Comparison of ENCODE assay signal across 13 cellular contexts in the genomic region with DNA sequence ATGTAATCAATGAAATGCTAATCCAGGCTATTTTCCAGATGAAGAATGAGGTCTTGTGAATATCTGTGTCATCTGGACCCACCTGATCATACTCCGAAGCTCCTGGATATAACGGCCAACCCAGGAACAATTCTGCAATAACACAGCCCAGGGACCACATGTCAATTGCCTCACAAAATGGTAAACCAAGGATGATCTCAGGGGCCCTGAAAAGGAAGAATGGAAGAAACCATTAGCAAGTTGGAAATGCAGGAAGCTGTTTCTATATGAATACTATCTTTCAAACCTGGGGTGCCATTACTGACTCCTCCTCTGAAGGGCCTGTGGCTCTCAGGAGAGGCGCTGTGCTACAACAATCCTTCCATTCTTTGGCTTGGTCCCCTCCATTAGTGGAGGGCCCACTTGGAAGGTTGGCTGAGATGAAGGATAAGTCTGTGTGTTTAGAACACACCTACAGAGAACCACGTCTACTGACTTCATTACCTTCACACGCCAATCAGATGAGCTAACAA.
A peak's percentile ranks its signal among the peaks of the same experiment; 100 is the strongest.
DNase-seq lines count a peak whose midpoint lies in the region; ATAC-seq and TF ChIP-seq lines count a peak whose summit lies in the region.
"Had no signal": no experiment of that assay in that cellular context is flagged by ENCODE, and none has a peak within 500 bp of the region (broad histone marks: within the 10 kb centered on the region; RNA-seq: fewer than 3 reads in every experiment).

No MANE protein-coding gene starts in this region.

- no peaks in the 10 kb centered on the region for H3K9me3 Mint-ChIP-seq in T-helper 2 cell treated with Interferon-gamma antibody and Interleukin-4, amounts not matched to agents 5 μg/mL and 100 μg/mL, for 36 hours
- no peaks in the 10 kb centered on the region for H3K9me3 Mint-ChIP-seq in naive thymus-derived CD8-positive, alpha-beta T cell
- no peaks in the 10 kb centered on the region for H3K9me3 Mint-ChIP-seq in stimulated activated effector memory CD8-positive, alpha-beta T cell treated with anti-CD3 and anti-CD28 coated beads, Interleukin-12 subunit alpha, Interleukin-12 subunit beta, amount 100 ng/mL, for 72 hours

- no peak overlapping the region for H3K27ac Mint-ChIP-seq in T-helper 2 cell treated with Interferon-gamma antibody and Interleukin-4, amounts not matched to agents 5 μg/mL and 100 μg/mL, for 36 hours
- peak overlapping the region; percentile 86 for H3K27ac Mint-ChIP-seq in T-helper 17 cell
- H3K27ac Mint-ChIP-seq in naive thymus-derived CD8-positive, alpha-beta T cell = peak overlapping the region in 9 of 10 donors; percentile 30 to 95 (median 76)
- peak overlapping the region; percentile 13 for H3K27ac Mint-ChIP-seq in stimulated activated effector memory CD8-positive, alpha-beta T cell treated with anti-CD3 and anti-CD28 coated beads, Interleukin-12 subunit alpha, Interleukin-12 subunit beta, amount 100 ng/mL, for 72 hours

- H3K36me3 ChIP-seq in esophagus muscularis mucosa = peaks cover 31 to 62% (median 53%) of the 10 kb centered on the region in 4 donors

- no peaks in the 10 kb centered on the region for H3K9me3 ChIP-seq in T-helper 17 cell (ENCODE audit: control insufficient read depth, low read length, poor library complexity, severe bottlenecking)
- no peaks in the 10 kb centered on the region for H3K9me3 ChIP-seq in esophagus muscularis mucosa
- H3K9me3 ChIP-seq: HAP-1 had no signal

- TF ChIP-seq CTCF in esophagus muscularis mucosa (IDR thresholded peaks at IDR 0.05) = no peak

- no peak overlapping the region for H3K4me3 ChIP-seq in esophagus muscularis mucosa
- H3K4me3 ChIP-seq: HAP-1 had no signal

- no peak for DNase-seq in T-helper 2 cell treated with Interferon-gamma antibody and Interleukin-4, amounts not matched to agents 5 μg/mL and 100 μg/mL, for 36 hours (ENCODE audit: low spot score)
- DNase-seq in T-helper 2 cell (no peak), T-helper 17 cell (no peak), esophagus muscularis mucosa (ENCODE audit: extremely low spot score) (no peak), left lobe of liver (ENCODE audit: low spot score) (no peak)
- no peak for DNase-seq in naive thymus-derived CD8-positive, alpha-beta T cell
- no peak for DNase-seq in stimulated activated effector memory CD8-positive, alpha-beta T cell treated with anti-CD3 and anti-CD28 coated beads, Interleukin-12 subunit alpha, Interleukin-12 subunit beta, amount 100 ng/mL, for 72 hours (ENCODE audit: low spot score in 2 of 2)
- DNase-seq in activated naive CD4-positive, alpha-beta T cell treated with Interleukin-2 at 50 U/mL for 16 hours = no peak
- DNase-seq: Calu3, DMS79 had no signal

- ATAC-seq in T-helper 17 cell (no peak), left lobe of liver (no peak)
- ATAC-seq in naive thymus-derived CD8-positive, alpha-beta T cell = no peak
- ATAC-seq in stimulated activated effector memory CD8-positive, alpha-beta T cell treated with anti-CD3 and anti-CD28 coated beads, Interleukin-12 subunit alpha, Interleukin-12 subunit beta, amount 100 ng/mL, for 72 hours = no peak
- ATAC-seq: HepG2 had no signal

- peak overlapping the region; percentile 21 for H3K4me3 Mint-ChIP-seq in T-helper 2 cell treated with Interferon-gamma antibody and Interleukin-4, amounts not matched to agents 5 μg/mL and 100 μg/mL, for 36 hours
- no peak overlapping the region for H3K4me3 Mint-ChIP-seq in T-helper 17 cell
- H3K4me3 Mint-ChIP-seq in naive thymus-derived CD8-positive, alpha-beta T cell = peak overlapping the region in 2 of 10 donors; percentile 31 to 72
- no peak overlapping the region for H3K4me3 Mint-ChIP-seq in stimulated activated effector memory CD8-positive, alpha-beta T cell treated with anti-CD3 and anti-CD28 coated beads, Interleukin-12 subunit alpha, Interleukin-12 subunit beta, amount 100 ng/mL, for 72 hours

- peaks cover 52% of the 10 kb centered on the region for H3K36me3 Mint-ChIP-seq in T-helper 2 cell treated with Interferon-gamma antibody and Interleukin-4, amounts not matched to agents 5 μg/mL and 100 μg/mL, for 36 hours (ENCODE audit: low read depth)
- peaks cover 9% of the 10 kb centered on the region for H3K36me3 Mint-ChIP-seq in T-helper 17 cell (ENCODE audit: low read depth)
- peaks cover 0 to 26% (median 16%) of the 10 kb centered on the region in 3 donors for H3K36me3 Mint-ChIP-seq in naive thymus-derived CD8-positive, alpha-beta T cell
- H3K36me3 Mint-ChIP-seq in stimulated activated effector memory CD8-positive, alpha-beta T cell treated with anti-CD3 and anti-CD28 coated beads, Interleukin-12 subunit alpha, Interleukin-12 subunit beta, amount 100 ng/mL, for 72 hours = peaks cover 74% of the 10 kb centered on the region

- H3K27ac ChIP-seq in esophagus muscularis mucosa (replicated peaks in 1 of 4) = no peak overlapping the region
- H3K27ac ChIP-seq: 22Rv1 had no signal

- H3K4me1 Mint-ChIP-seq in T-helper 2 cell treated with Interferon-gamma antibody and Interleukin-4, amounts not matched to agents 5 μg/mL and 100 μg/mL, for 36 hours (ENCODE audit: low read depth) = peaks cover 61% of the 10 kb centered on the region
- peaks cover 55% of the 10 kb centered on the region for H3K4me1 Mint-ChIP-seq in T-helper 17 cell
- peaks cover 47 to 83% (median 72%) of the 10 kb centered on the region in 4 donors for H3K4me1 Mint-ChIP-seq in naive thymus-derived CD8-positive, alpha-beta T cell
- H3K4me1 Mint-ChIP-seq in stimulated activated effector memory CD8-positive, alpha-beta T cell treated with anti-CD3 and anti-CD28 coated beads, Interleukin-12 subunit alpha, Interleukin-12 subunit beta, amount 100 ng/mL, for 72 hours = peaks cover 57% of the 10 kb centered on the region

- no peaks in the 10 kb centered on the region for H3K27me3 ChIP-seq in esophagus muscularis mucosa

- POLR2A ChIA-PET in naive thymus-derived CD8-positive, alpha-beta T cell (lab: Charles Lee) = interaction anchor here (0.9 kb wide), 1 partner anchor 10 kb away, joined by 3 read pairs; no protein-coding TSS in a partner anchor

- H3K4me1 ChIP-seq in esophagus muscularis mucosa = no peaks in the 10 kb centered on the region

- intact Hi-C loops in esophagus muscularis mucosa (cut with DNase I) = no loop called here

- no peak for TF ChIP-seq EP300 in esophagus muscularis mucosa (IDR thresholded peaks at IDR 0.05)

- WGBS in esophagus muscularis mucosa = 95% methylated on average over 5 of the region's 5 CpGs

- TF ChIP-seq POLR2A in esophagus muscularis mucosa (IDR thresholded peaks at IDR 0.05; ENCODE audit: low read depth) = no peak

- H3K27me3 Mint-ChIP-seq in T-helper 2 cell treated with Interferon-gamma antibody and Interleukin-4, amounts not matched to agents 5 μg/mL and 100 μg/mL, for 36 hours (ENCODE audit: low read depth) = no peaks in the 10 kb centered on the region
- no peaks in the 10 kb centered on the region for H3K27me3 Mint-ChIP-seq in T-helper 17 cell
- no peaks in the 10 kb centered on the region for H3K27me3 Mint-ChIP-seq in naive thymus-derived CD8-positive, alpha-beta T cell
